1 cellular context compared by ENCODE assay signal in the genomic region with DNA sequence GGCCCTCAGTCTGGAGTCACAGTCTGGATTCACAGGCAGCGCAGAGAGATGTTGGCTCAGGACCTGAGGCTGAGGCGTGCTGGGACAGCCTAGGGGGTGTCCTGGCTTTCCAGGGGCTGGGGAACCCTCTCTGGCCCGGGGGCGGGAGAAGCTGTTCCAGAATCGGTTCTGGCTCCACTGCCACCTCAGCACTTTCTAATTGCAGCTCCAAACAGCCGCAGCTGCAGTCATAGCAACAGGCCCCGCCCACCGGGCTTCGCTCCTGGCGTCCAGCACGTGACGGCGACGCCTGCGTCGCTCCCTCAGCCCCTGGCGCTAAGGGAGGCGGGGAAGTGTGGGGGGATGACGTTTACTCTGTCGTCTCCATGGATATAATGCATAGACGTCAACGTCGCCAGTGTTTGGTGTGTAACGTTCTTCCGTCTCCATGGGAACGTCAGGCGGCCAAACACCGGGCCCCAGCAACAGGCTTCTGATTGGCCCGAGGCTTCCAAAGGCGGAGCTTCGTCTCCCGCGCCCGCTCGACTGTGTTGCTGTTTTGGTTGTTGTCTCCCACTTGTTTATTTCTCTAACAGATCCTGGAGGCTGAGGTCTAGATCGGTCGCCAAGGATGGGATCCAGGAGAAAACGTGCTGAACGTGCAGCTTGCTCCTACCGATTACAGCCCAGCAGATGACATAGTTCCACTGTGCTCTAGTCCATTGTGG.
TF ChIP-seq lines count a peak whose summit lies in the region.

No MANE protein-coding gene starts in this region.

TF ChIP-seq in liver, 16 proteins besides CTCF, POLR2A, EP300 and RAD21 (continued from another document):
- TF ChIP-seq NR2F2 (IDR thresholded peaks at IDR 0.05) (no peak), GABPA (IDR thresholded peaks at IDR 0.05 in 1 of 2, conservative IDR thresholded peaks at IDR 0.05 in 1 of 2) (no peak)
